1 cellular context compared by ENCODE assay signal in the genomic region with DNA sequence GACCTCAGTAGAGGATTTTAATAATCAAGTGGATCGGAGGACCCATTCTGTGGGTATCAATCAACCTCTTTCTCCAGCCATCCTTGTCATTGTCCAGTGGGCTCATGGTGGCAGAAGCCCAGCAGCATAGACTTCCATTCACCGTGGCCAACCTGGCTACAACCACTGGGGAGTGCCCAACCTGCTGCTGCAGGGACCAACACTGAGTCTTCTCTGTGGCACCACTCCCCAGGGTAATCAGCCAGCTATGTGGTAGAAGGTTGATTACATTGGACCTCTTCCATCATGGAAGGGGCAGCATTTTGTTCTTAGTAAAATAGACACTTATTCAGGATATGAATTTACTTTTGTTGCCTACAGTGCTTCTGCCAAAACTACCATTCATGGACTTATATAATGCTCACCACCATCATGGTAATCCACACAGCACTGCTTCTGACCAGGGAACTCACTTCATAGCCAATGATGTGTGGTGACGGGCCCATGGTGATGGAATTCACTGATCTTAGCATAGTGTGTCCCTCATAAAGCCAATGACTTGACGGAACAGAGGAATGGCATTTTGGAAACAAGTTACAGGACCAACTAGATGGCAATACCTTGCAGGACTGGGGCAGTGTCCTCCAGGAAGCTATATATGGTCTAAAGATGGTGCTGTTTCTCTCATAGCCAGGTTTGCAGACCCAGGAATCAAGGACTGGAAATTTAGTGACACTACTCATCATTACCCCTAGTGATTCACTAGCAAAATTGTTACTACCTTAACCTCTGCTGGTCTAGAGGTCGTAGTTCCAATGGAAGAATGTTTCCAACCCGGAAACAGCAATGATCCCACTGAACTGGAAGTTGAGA.
TF ChIP-seq lines count a peak whose summit lies in the region.

No MANE protein-coding gene starts in this region.

TF ChIP-seq in GM23338, 12 proteins besides CTCF, POLR2A, EP300 and RAD21 (continued from another document):
- no peak; the same call in 1 of the 2 replicates for TF ChIP-seq ZNF462 (CRISPR knock-in tag; IDR thresholded peaks at IDR 0.05)
- no peak for TF ChIP-seq CREB1 (CRISPR knock-in tag; IDR thresholded peaks at IDR 0.05; ENCODE audit: low read depth)
- TF ChIP-seq NANOG (IDR thresholded peaks at IDR 0.05; ENCODE audit: borderline replicate concordance), result no peak
- TF ChIP-seq EZH2phosphoT487 (IDR thresholded peaks at IDR 0.05; ENCODE audit: unreplicated experiment), result no peak
- no peak for TF ChIP-seq ZNF331 (CRISPR knock-in tag; IDR thresholded peaks at IDR 0.05; ENCODE audit: low read depth)
- TF ChIP-seq, protein P1, sequence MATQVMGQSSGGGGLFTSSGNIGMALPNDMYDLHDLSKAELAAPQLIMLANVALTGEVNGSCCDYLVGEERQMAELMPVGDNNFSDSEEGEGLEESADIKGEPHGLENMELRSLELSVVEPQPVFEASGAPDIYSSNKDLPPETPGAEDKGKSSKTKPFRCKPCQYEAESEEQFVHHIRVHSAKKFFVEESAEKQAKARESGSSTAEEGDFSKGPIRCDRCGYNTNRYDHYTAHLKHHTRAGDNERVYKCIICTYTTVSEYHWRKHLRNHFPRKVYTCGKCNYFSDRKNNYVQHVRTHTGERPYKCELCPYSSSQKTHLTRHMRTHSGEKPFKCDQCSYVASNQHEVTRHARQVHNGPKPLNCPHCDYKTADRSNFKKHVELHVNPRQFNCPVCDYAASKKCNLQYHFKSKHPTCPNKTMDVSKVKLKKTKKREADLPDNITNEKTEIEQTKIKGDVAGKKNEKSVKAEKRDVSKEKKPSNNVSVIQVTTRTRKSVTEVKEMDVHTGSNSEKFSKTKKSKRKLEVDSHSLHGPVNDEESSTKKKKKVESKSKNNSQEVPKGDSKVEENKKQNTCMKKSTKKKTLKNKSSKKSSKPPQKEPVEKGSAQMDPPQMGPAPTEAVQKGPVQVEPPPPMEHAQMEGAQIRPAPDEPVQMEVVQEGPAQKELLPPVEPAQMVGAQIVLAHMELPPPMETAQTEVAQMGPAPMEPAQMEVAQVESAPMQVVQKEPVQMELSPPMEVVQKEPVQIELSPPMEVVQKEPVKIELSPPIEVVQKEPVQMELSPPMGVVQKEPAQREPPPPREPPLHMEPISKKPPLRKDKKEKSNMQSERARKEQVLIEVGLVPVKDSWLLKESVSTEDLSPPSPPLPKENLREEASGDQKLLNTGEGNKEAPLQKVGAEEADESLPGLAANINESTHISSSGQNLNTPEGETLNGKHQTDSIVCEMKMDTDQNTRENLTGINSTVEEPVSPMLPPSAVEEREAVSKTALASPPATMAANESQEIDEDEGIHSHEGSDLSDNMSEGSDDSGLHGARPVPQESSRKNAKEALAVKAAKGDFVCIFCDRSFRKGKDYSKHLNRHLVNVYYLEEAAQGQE (IDR thresholded peaks at IDR 0.05; ENCODE audit: unreplicated experiment), result no peak
- TF ChIP-seq POLR2AphosphoS5 (IDR thresholded peaks at IDR 0.05; ENCODE audit: low read depth), result no peak
- no peak for TF ChIP-seq ETS1 (IDR thresholded peaks at IDR 0.05)
- TF ChIP-seq ZNF114 (CRISPR knock-in tag; IDR thresholded peaks at IDR 0.05), result no peak
